ENCODE assay signal across 9 cellular contexts in the genomic region with DNA sequence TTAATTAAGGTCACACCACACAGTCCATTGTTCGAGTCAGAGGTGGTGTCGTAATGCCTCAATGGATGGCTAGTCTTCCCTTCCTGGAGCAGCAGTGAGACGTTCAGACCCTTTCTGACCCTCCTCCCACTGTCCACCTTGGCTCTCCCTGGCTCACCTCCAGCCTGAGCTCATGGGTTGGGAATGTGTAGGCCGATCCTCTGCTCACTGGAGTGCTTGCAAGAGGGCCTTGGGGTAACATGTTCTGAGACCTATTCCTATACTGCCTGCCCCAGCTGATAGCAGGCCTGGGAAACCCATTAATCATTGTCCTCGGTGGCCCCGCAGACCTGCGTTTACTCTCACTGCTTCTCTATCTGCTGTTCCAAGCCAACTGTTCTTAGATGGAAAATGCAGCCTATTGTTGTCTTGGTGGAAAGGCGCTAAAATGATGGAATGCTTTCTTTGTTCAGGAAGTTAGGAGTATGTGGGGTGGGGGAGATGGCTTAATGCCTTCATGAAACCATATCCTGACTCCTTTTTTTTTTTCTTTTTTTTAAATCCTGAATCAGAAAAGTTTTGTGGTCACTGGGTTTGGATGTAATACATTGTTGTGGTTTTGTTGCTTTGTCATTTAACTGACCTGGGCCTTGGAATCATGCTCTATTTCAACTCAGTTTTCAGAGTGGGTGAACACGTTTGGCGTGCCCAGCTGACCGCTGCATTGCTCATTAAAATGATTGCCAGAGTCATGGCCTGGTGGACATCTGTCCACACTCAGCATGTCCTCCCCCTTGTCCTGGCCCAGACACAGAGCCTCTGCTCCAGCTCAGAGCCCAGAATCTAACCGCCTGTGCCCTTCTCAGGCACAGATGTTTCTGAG.
A peak's percentile ranks its signal among the peaks of the same experiment; 100 is the strongest.
DNase-seq lines count a peak whose midpoint lies in the region; ATAC-seq and TF ChIP-seq lines count a peak whose summit lies in the region.
"Had no signal": no experiment of that assay in that cellular context is flagged by ENCODE, and none has a peak within 500 bp of the region (broad histone marks: within the 10 kb centered on the region; RNA-seq: fewer than 3 reads in every experiment).

No MANE protein-coding gene starts in this region.

- 85 to 89% methylated on average over 11 of the region's 12 CpGs for WGBS in mesodermal cell (ENCODE audit: insufficient coverage in 2 of 2), 2 experiments

- H3K27me3 Mint-ChIP-seq in chondrocyte (ENCODE audit: low read depth) = no peaks in the 10 kb centered on the region
- H3K27me3 Mint-ChIP-seq: central memory CD8-positive, alpha-beta T cell had no signal

- no peak for TF ChIP-seq CTCF in chondrocyte (IDR thresholded peaks at IDR 0.05)

- peak; percentile 95 for DNase-seq in AG20443 (ENCODE audit: low spot score)
- peak; percentile 53 for DNase-seq in LoVo (ENCODE audit: low spot score)
- DNase-seq in chondrocyte (ENCODE audit: low spot score) = no peak
- no peak for DNase-seq in cerebellar nuclear complex (lab: John Stamatoyannopoulos, UW)
- DNase-seq in NCI-H187 treated with DMSO at 0.1 percent for 48 hours (lab: John Stamatoyannopoulos, UW) = no peak
- no peak for DNase-seq in nucleus accumbens (lab: John Stamatoyannopoulos, UW)

- no peaks in the 10 kb centered on the region for H3K9me3 ChIP-seq in mesodermal cell (ENCODE audit: control insufficient read depth, low read length)

- no peak for ATAC-seq in HG03280 (IDR thresholded peaks at IDR 0.05; ENCODE audit: unreplicated experiment)

- peaks cover 57% of the 10 kb centered on the region for H3K4me1 ChIP-seq in mesodermal cell (ENCODE audit: control insufficient read depth, insufficient read depth, low read length, poor library complexity, severe bottlenecking)

- peaks cover 9% of the 10 kb centered on the region for H3K36me3 Mint-ChIP-seq in chondrocyte (ENCODE audit: low read depth)

- H3K4me3 Mint-ChIP-seq in chondrocyte (ENCODE audit: unreplicated experiment) = no peak overlapping the region
- H3K4me3 Mint-ChIP-seq: central memory CD8-positive, alpha-beta T cell had no signal

- peak overlapping the region; percentile 95 for H3K27ac Mint-ChIP-seq in chondrocyte (ENCODE audit: unreplicated experiment)

- H3K27ac ChIP-seq in mesodermal cell (ENCODE audit: low read depth, low read length, severe bottlenecking) = peak overlapping the region; percentile 83

- no peak overlapping the region for H3K4me3 ChIP-seq in mesodermal cell (ENCODE audit: extremely low read depth, insufficient read depth, low read length, poor library complexity, severe bottlenecking)

- H3K4me1 Mint-ChIP-seq in chondrocyte (ENCODE audit: low read depth) = peaks cover 95% of the 10 kb centered on the region

- peaks cover 19% of the 10 kb centered on the region for H3K36me3 ChIP-seq in mesodermal cell (ENCODE audit: control insufficient read depth, insufficient read depth, low read length)

- no peaks in the 10 kb centered on the region for H3K9me3 Mint-ChIP-seq in chondrocyte (ENCODE audit: low read depth)
- H3K9me3 Mint-ChIP-seq: central memory CD8-positive, alpha-beta T cell had no signal

Comparison
In these comparisons a context has a peak if more than half of its experiments do, and no peak if none do; other contexts are left out.
1. DNase-seq: peak in AG20443 (single experiment) and LoVo (single experiment); none in chondrocyte (single experiment), cerebellar nuclear complex (0 of 2), NCI-H187 treated with DMSO at 0.1 percent for 48 hours (single experiment) and nucleus accumbens (0 of 56).